Comparison of ENCODE assay signal across 15 cellular contexts in the genomic region with DNA sequence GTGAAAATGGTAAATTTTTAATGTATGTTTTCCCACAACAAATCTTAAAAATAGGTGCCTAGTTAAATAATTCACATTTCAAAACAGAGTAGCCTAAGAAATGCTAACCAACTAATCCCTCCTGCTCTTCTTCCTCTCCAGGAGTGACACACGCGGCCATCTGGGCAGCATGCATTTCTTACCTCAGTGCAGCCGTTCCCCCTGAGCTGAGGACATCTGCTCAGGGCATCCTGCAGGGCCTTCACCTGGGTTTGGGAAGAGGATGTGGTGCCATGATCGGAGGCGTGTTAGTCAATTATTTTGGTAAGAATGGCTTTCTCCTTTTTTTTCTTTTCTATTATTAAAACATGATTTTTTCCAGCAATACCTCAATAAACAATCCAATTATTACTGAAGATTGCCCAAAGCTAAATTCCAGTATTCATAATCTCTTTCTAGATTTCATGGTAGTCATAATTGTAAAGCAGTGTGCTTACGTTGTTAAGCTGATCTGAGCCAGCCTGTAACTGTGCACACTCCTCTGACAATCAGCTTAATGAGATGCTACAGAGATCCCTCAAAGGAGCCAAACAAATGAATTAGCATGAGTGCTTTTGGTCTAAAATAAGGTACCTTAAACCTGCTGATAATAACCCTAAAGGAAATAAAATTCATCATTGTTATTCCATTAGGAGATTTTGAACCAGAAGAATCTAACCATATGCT. TPM values are rescaled to one million over a fixed set of nuclear protein-coding genes. Genes with fewer than 3 reads are reported as not detected.
A peak's percentile ranks its signal among the peaks of the same experiment; 100 is the strongest.
DNase-seq lines count a peak whose midpoint lies in the region; ATAC-seq lines count a peak whose summit lies in the region.
"Had no signal": no experiment of that assay in that cellular context is flagged by ENCODE, and none has a peak within 500 bp of the region (broad histone marks: within the 10 kb centered on the region; RNA-seq: fewer than 3 reads in every experiment).

No MANE protein-coding gene starts in this region.

- H3K4me3 Mint-ChIP-seq in stimulated activated effector memory CD8-positive, alpha-beta T cell treated with anti-CD3 and anti-CD28 coated beads, Interleukin-12 subunit alpha, Interleukin-12 subunit beta, amount 100 ng/mL, for 72 hours = no peak overlapping the region
- H3K4me3 Mint-ChIP-seq: B cell, HFFc6, IgD-negative memory B cell had no signal

- DNase-seq in G401 (ENCODE audit: low spot score) (peak; percentile 86), NCI-H82 (lab: John Stamatoyannopoulos, UW) (peak; percentile 88), cerebellum (ENCODE audit: low spot score) (peak; percentile 70), NCI-H345 (lab: John Stamatoyannopoulos, UW) (no peak), mesenteric fat pad (ENCODE audit: low spot score) (no peak), NCI-H2227 (lab: John Stamatoyannopoulos, UW; ENCODE audit: unreplicated experiment) (no peak)
- no peak for DNase-seq in stimulated activated effector memory CD8-positive, alpha-beta T cell treated with anti-CD3 and anti-CD28 coated beads, Interleukin-12 subunit alpha, Interleukin-12 subunit beta, amount 100 ng/mL, for 72 hours (ENCODE audit: low spot score in 2 of 2)
- no peak for DNase-seq in stimulated activated CD4-positive, alpha-beta T cell treated with anti-CD3 and anti-CD28 coated beads, Interleukin-12 subunit alpha, Interleukin-12 subunit beta, amount 100 ng/mL, for 4 hours
- DNase-seq: CD4-positive, alpha-beta memory T cell; DND-41; GF-D8; HCEC 1CT; HFFc6 had no signal

- peaks cover 9% of the 10 kb centered on the region for H3K9me3 Mint-ChIP-seq in stimulated activated effector memory CD8-positive, alpha-beta T cell treated with anti-CD3 and anti-CD28 coated beads, Interleukin-12 subunit alpha, Interleukin-12 subunit beta, amount 100 ng/mL, for 72 hours

- in situ Hi-C loops in G401 (cut with HindIII; ENCODE audit: low sequenced_read_pairs) = no loop called here

- peak overlapping the region; percentile 45 for H3K27ac Mint-ChIP-seq in stimulated activated effector memory CD8-positive, alpha-beta T cell treated with anti-CD3 and anti-CD28 coated beads, Interleukin-12 subunit alpha, Interleukin-12 subunit beta, amount 100 ng/mL, for 72 hours
- H3K27ac Mint-ChIP-seq: B cell, HFFc6, IgD-negative memory B cell had no signal

- H3K4me1 Mint-ChIP-seq in stimulated activated effector memory CD8-positive, alpha-beta T cell treated with anti-CD3 and anti-CD28 coated beads, Interleukin-12 subunit alpha, Interleukin-12 subunit beta, amount 100 ng/mL, for 72 hours = peaks cover 5% of the 10 kb centered on the region

- ATAC-seq in stimulated activated effector memory CD8-positive, alpha-beta T cell treated with anti-CD3 and anti-CD28 coated beads, Interleukin-12 subunit alpha, Interleukin-12 subunit beta, amount 100 ng/mL, for 72 hours = no peak

- peaks cover 57% of the 10 kb centered on the region for H3K36me3 Mint-ChIP-seq in stimulated activated effector memory CD8-positive, alpha-beta T cell treated with anti-CD3 and anti-CD28 coated beads, Interleukin-12 subunit alpha, Interleukin-12 subunit beta, amount 100 ng/mL, for 72 hours

RNA-seq across cellular contexts. Expression of gene NEMP2, which starts 45.9 kb away (rescaled TPM):
- 4.9 and 5.1 TPM in 2 replicates for total RNA-seq in G401 (2014; rRNA removed; shearing (Covaris generic))
- 5.4 TPM for total RNA-seq in cerebellum
- 6.5 TPM for total RNA-seq in mesenteric fat pad

Comparison
In these comparisons a context has a peak if more than half of its experiments do, and no peak if none do; other contexts are left out.
1. DNase-seq: peak in G401 (single experiment), NCI-H82 (single experiment) and cerebellum (single experiment); none in stimulated activated effector memory CD8-positive, alpha-beta T cell treated with anti-CD3 and anti-CD28 coated beads, Interleukin-12 subunit alpha, Interleukin-12 subunit beta, amount 100 ng/mL, for 72 hours (0 of 2), NCI-H345 (single experiment), mesenteric fat pad (single experiment), stimulated activated CD4-positive, alpha-beta T cell treated with anti-CD3 and anti-CD28 coated beads, Interleukin-12 subunit alpha, Interleukin-12 subunit beta, amount 100 ng/mL, for 4 hours (single experiment) and NCI-H2227 (single experiment).